In the genomic region with DNA sequence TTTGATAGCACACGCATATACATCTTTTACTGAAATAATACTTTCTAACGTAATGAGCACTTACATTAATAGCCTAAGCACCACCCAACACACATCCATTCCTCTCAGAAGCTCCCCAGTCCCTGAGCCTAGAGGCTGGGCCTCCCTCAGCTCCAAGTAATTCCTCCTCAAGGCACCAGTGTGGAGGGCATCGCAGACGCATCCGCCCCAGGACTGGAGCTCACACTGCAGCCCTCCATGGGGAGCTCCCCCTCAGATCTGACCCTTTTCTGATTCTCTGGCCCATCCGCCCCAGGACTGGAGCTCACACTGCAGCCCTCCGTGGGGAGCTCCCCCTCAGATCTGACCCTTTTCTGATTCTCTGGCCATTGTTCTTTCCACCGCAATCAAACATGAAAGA, we compare ENCODE assay signal across 21 cellular contexts.
"Had no signal": no experiment of that assay in that cellular context is flagged by ENCODE, and none has a peak within 500 bp of the region (broad histone marks: within the 10 kb centered on the region; RNA-seq: fewer than 3 reads in every experiment).

No MANE protein-coding gene starts in this region.

- H3K4me1 Mint-ChIP-seq: stimulated activated effector memory CD8-positive, alpha-beta T cell treated with anti-CD3 and anti-CD28 coated beads, Interleukin-12 subunit alpha, Interleukin-12 subunit beta, amount 100 ng/mL, for 72 hours had no signal

- H3K79me2 ChIP-seq: hepatocyte had no signal

- H3K9me3 Mint-ChIP-seq: dendritic cell treated with granulocyte-macrophage colony-stimulating factor and Interleukin-4, amounts not matched to agents 40 ng/mL and 50 ng/mL, for 4 days; effector memory CD8-positive, alpha-beta T cell; natural killer cell treated with Interleukin-12 subunit alpha and Interleukin-12 subunit beta and Interleukin-15 and Interleukin-18, amount 100 ng/mL, for 72 hours; stimulated activated effector memory CD8-positive, alpha-beta T cell treated with anti-CD3 and anti-CD28 coated beads, Interleukin-12 subunit alpha, Interleukin-12 subunit beta, amount 100 ng/mL, for 72 hours had no signal

- H3K9ac ChIP-seq: neural progenitor cell had no signal

- FAIRE-seq: colon, endothelial cell of umbilical vein, pancreas had no signal

- H3K27me3 Mint-ChIP-seq: dendritic cell treated with granulocyte-macrophage colony-stimulating factor and Interleukin-4, amounts not matched to agents 40 ng/mL and 50 ng/mL, for 4 days had no signal

- H3K4me3 ChIP-seq: hepatocyte, neural progenitor cell, pancreas, right lobe of liver, tibial nerve had no signal

- H3K27me3 ChIP-seq: foreskin keratinocyte, neural progenitor cell, pancreas, right lobe of liver, tibial nerve had no signal

- H3K4me1 ChIP-seq: foreskin keratinocyte, neural progenitor cell, pancreas, right lobe of liver had no signal

- H3K4me2 ChIP-seq: hepatocyte, neural progenitor cell had no signal

- H3K4me3 Mint-ChIP-seq: dendritic cell treated with granulocyte-macrophage colony-stimulating factor and Interleukin-4, amounts not matched to agents 40 ng/mL and 50 ng/mL, for 4 days; effector memory CD8-positive, alpha-beta T cell; mesothelial cell of epicardium; natural killer cell treated with Interleukin-12 subunit alpha and Interleukin-12 subunit beta and Interleukin-15 and Interleukin-18, amount 100 ng/mL, for 72 hours; neural progenitor cell; stimulated activated effector memory CD8-positive, alpha-beta T cell treated with anti-CD3 and anti-CD28 coated beads, Interleukin-12 subunit alpha, Interleukin-12 subunit beta, amount 100 ng/mL, for 72 hours; stimulated activated naive CD8-positive, alpha-beta T cell treated with anti-CD3 and anti-CD28 coated beads, Interleukin-15, Interleukin-2, amounts not matched to agents 100 ng/mL and 50 ng/mL, for 24 hours had no signal

- DNase-seq: cerebellar nuclear complex; effector memory CD8-positive, alpha-beta T cell; erythroblast; foreskin keratinocyte; kidney glomerular epithelial cell; nucleus accumbens; pancreas; right lobe of liver; stimulated activated CD4-positive, alpha-beta T cell treated with anti-CD3 and anti-CD28 coated beads, Interleukin-4, amount 100 ng/mL, for 1 hour; stimulated activated CD8-positive, alpha-beta memory T cell treated with anti-CD3 and anti-CD28 coated beads, Interleukin-4, amount 100 ng/mL, for 48 hours had no signal

- ATAC-seq: effector memory CD8-positive, alpha-beta T cell; foreskin keratinocyte; pancreas; right lobe of liver; stimulated activated effector memory CD8-positive, alpha-beta T cell treated with anti-CD3 and anti-CD28 coated beads, Interleukin-12 subunit alpha, Interleukin-12 subunit beta, amount 100 ng/mL, for 72 hours had no signal

- H2AFZ ChIP-seq: hepatocyte, neural progenitor cell had no signal

- H3K27ac Mint-ChIP-seq: dendritic cell treated with granulocyte-macrophage colony-stimulating factor and Interleukin-4, amounts not matched to agents 40 ng/mL and 50 ng/mL, for 4 days; effector memory CD8-positive, alpha-beta T cell; mesothelial cell of epicardium; natural killer cell treated with Interleukin-12 subunit alpha and Interleukin-12 subunit beta and Interleukin-15 and Interleukin-18, amount 100 ng/mL, for 72 hours; neural progenitor cell; progenitor cell of endocrine pancreas; stimulated activated effector memory CD8-positive, alpha-beta T cell treated with anti-CD3 and anti-CD28 coated beads, Interleukin-12 subunit alpha, Interleukin-12 subunit beta, amount 100 ng/mL, for 72 hours; stimulated activated naive CD8-positive, alpha-beta T cell treated with anti-CD3 and anti-CD28 coated beads, Interleukin-15, Interleukin-2, amounts not matched to agents 100 ng/mL and 50 ng/mL, for 24 hours had no signal

- H3K27ac ChIP-seq: foreskin keratinocyte, hepatocyte, neural progenitor cell, pancreas, right lobe of liver had no signal

- H3K36me3 Mint-ChIP-seq: mesothelial cell of epicardium; natural killer cell treated with Interleukin-12 subunit alpha and Interleukin-12 subunit beta and Interleukin-15 and Interleukin-18, amount 100 ng/mL, for 72 hours; neural progenitor cell; stimulated activated effector memory CD8-positive, alpha-beta T cell treated with anti-CD3 and anti-CD28 coated beads, Interleukin-12 subunit alpha, Interleukin-12 subunit beta, amount 100 ng/mL, for 72 hours had no signal

- H3K36me3 ChIP-seq: neural progenitor cell, pancreas, right lobe of liver, tibial nerve had no signal

- H3K9me3 ChIP-seq: pancreas, right lobe of liver had no signal
